21 cellular contexts compared by ENCODE assay signal in genomic region chr17:68403122-68403521, GRCh38.
"Had no signal": no experiment of that assay in that cellular context is flagged by ENCODE, and none has a peak within 500 bp of the region (broad histone marks: within the 10 kb centered on the region; RNA-seq: fewer than 3 reads in every experiment).

No MANE protein-coding gene starts in this region.

- H3K27ac ChIP-seq: gastroesophageal sphincter, hepatocyte, parathyroid adenoma, prostate gland, stomach had no signal

- H3K36me3 ChIP-seq: gastroesophageal sphincter, prostate gland, stomach had no signal

- ATAC-seq: effector memory CD8-positive, alpha-beta T cell; gastroesophageal sphincter; left cardiac atrium; left ventricle myocardium superior; naive thymus-derived CD4-positive, alpha-beta T cell; sciatic nerve had no signal

- H3K27me3 ChIP-seq: gastroesophageal sphincter, hepatocyte, stomach had no signal

- DNase-seq: effector memory CD8-positive, alpha-beta T cell; foreskin fibroblast; glutamatergic neuron; kidney; left cardiac atrium; left ventricle myocardium superior; mammary epithelial cell; naive thymus-derived CD4-positive, alpha-beta T cell; nephron progenitor cell; retina; stimulated activated CD4-positive, alpha-beta T cell treated with anti-CD3 and anti-CD28 coated beads, Interleukin-12 subunit alpha, Interleukin-12 subunit beta, amount 100 ng/mL, for 4 hours; stimulated activated naive CD4-positive, alpha-beta T cell; stomach; substantia nigra; trophoblast cell had no signal

- H3K27me3 Mint-ChIP-seq: effector memory CD8-positive, alpha-beta T cell; naive thymus-derived CD4-positive, alpha-beta T cell had no signal

- H3K4me3 ChIP-seq: gastroesophageal sphincter, hepatocyte, prostate gland, skin epidermis, stomach had no signal

- H3K9me3 Mint-ChIP-seq: effector memory CD8-positive, alpha-beta T cell had no signal

- H3K27ac Mint-ChIP-seq: naive thymus-derived CD4-positive, alpha-beta T cell had no signal

- H3K9me3 ChIP-seq: prostate gland had no signal

- H3K4me3 Mint-ChIP-seq: effector memory CD8-positive, alpha-beta T cell; naive thymus-derived CD4-positive, alpha-beta T cell; nephron progenitor cell had no signal

- H3K4me1 ChIP-seq: parathyroid adenoma, prostate gland had no signal
